In the genomic region with DNA sequence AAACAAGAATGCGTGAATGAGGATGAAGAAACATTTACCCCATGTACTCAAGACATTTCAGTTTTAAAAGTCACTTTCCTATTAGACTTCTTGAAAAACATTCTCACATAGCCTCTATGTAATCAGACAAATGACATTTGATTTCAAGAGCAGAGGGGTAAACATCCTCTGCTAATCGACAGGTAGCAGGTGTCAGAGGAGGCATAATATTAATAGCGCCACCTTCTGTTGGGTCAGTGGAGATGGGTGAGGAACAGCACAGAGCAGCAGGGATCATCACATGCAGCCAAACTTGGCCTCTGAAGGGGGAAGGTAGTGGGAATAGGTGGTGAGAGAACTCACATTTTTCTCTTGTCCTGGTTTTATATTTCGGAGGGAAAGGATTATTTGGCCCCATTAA, we compare ENCODE assay signal across 1 cellular context.
TF ChIP-seq lines count a peak whose summit lies in the region.

No MANE protein-coding gene starts in this region.

TF ChIP-seq in IMR-90, 13 proteins besides CTCF, POLR2A, EP300 and RAD21 (continued from another document):
- TF ChIP-seq SMC3 (IDR thresholded peaks at IDR 0.05; ENCODE audit: low read depth, low read length): peak; percentile 33; the same call in 1 of the 2 replicates
